Comparison of ENCODE assay signal across 21 cellular contexts in the genomic region with DNA sequence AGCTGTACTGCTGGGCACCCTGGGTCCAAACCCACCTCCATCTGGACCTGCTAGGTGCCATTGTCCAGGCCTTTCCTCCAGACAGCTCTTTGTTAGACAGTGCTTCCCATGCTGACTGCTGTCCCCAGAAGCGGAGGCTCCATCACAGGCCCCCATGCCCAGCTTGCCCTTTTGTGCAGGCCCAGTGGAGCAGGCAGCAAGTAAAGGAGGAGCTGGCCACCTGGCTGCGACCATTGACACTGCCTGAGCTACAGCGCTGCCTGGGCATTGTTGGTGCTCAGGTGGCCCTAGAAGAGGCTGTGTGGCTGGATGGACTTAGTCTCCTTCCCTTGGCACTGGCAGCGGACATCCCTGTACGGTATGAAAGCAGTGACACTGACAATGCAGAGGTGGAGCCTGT. TPM values are rescaled to one million over a fixed set of nuclear protein-coding genes. Genes with fewer than 3 reads are reported as not detected.
"Had no signal": no experiment of that assay in that cellular context is flagged by ENCODE, and none has a peak within 500 bp of the region (broad histone marks: within the 10 kb centered on the region; RNA-seq: fewer than 3 reads in every experiment).

No MANE protein-coding gene starts in this region.

- H3K36me3 ChIP-seq: prostate gland had no signal

- H3K9me3 Mint-ChIP-seq: natural killer cell; neural crest cell; stimulated activated memory B cell treated with anti-CD40 and anti-IgM and Interleukin-4, amounts not matched to agents 10 μg/mL and 1 μg/mL and 100 μg/mL, for 72 hours; stimulated activated naive CD8-positive, alpha-beta T cell treated with anti-CD3 and anti-CD28 coated beads, Interleukin-15, Interleukin-2, amounts not matched to agents 100 ng/mL and 50 ng/mL, for 24 hours had no signal

- H3K4me3 Mint-ChIP-seq: natural killer cell; neural crest cell; stimulated activated memory B cell treated with anti-CD40 and anti-IgM and Interleukin-4, amounts not matched to agents 10 μg/mL and 1 μg/mL and 100 μg/mL, for 72 hours; stimulated activated naive CD8-positive, alpha-beta T cell treated with anti-CD3 and anti-CD28 coated beads, Interleukin-15, Interleukin-2, amounts not matched to agents 100 ng/mL and 50 ng/mL, for 24 hours had no signal

- H3K4me1 ChIP-seq: gastrocnemius medialis, lower lobe of right lung, prostate gland, right atrium auricular region, spleen, upper lobe of left lung had no signal

- DNase-seq: effector CD4-positive, alpha-beta T cell; gastrocnemius medialis; head of caudate nucleus; lower lobe of right lung; natural killer cell; spleen; stimulated activated CD4-positive, alpha-beta T cell treated with anti-CD3 and anti-CD28 coated beads, Interleukin-4, amount 100 ng/mL, for 4 hours had no signal

- H3K4me1 Mint-ChIP-seq: natural killer cell; neural crest cell; stimulated activated memory B cell treated with anti-CD40 and anti-IgM and Interleukin-4, amounts not matched to agents 10 μg/mL and 1 μg/mL and 100 μg/mL, for 72 hours had no signal

- H3K4me3 ChIP-seq: dorsolateral prefrontal cortex, gastrocnemius medialis, lower lobe of right lung, prostate gland, right atrium auricular region, skin epidermis, spleen, tibial nerve, upper lobe of left lung had no signal

- H3K9me3 ChIP-seq: gastrocnemius medialis, lower lobe of right lung, prostate gland, right atrium auricular region, spleen, tibial nerve, upper lobe of left lung had no signal

- H3K27ac Mint-ChIP-seq: natural killer cell; stimulated activated memory B cell treated with anti-CD40 and anti-IgM and Interleukin-4, amounts not matched to agents 10 μg/mL and 1 μg/mL and 100 μg/mL, for 72 hours; stimulated activated naive CD8-positive, alpha-beta T cell treated with anti-CD3 and anti-CD28 coated beads, Interleukin-15, Interleukin-2, amounts not matched to agents 100 ng/mL and 50 ng/mL, for 24 hours had no signal

- H3K27me3 Mint-ChIP-seq: stimulated activated memory B cell treated with anti-CD40 and anti-IgM and Interleukin-4, amounts not matched to agents 10 μg/mL and 1 μg/mL and 100 μg/mL, for 72 hours; stimulated activated naive CD8-positive, alpha-beta T cell treated with anti-CD3 and anti-CD28 coated beads, Interleukin-15, Interleukin-2, amounts not matched to agents 100 ng/mL and 50 ng/mL, for 24 hours had no signal

- H3K27me3 ChIP-seq: dorsolateral prefrontal cortex, gastrocnemius medialis, right atrium auricular region, spleen, tibial nerve, upper lobe of left lung had no signal

- H3K27ac ChIP-seq: epithelial cell of prostate, gastrocnemius medialis, lower lobe of right lung, prostate gland, spleen, tibial nerve, upper lobe of left lung had no signal

- FAIRE-seq: colon, keratinocyte, urothelium cell line had no signal

- ATAC-seq: gastrocnemius medialis; stimulated activated memory B cell treated with anti-CD40 and anti-IgM and Interleukin-4, amounts not matched to agents 10 μg/mL and 1 μg/mL and 100 μg/mL, for 72 hours had no signal

RNA-seq across cellular contexts. Expression of gene HPX, which starts 57.8 kb away (rescaled TPM):
- total RNA-seq: left ventricle myocardium superior had no signal
